ENCODE assay signal across 20 cellular contexts in the genomic region with DNA sequence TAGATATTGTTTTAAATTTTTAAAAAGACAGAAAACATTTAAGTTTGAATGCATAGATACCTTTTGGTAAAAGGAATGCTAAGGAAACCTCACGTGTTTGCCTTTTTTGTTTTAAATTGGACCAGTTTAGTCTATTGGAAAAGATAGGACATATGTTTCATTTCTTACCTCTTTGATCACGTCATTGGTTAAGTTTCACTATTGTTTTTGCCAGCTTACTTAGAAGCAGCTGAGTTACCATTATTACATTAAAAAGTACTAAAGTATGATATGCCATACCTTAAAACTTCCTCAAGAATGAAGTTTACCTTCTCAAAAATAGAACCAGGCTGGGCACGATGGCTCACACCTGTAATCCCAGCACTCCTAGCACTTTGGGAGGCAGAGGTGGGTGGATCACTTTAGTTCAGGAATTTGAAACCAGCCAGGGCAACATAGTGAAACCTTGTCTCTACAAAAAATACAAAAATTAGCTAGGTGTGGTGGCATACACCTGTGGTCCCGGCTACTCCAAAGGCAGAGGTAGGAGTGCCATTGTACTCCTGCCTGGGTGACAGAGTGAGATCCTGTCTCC.
"Had no signal": no experiment of that assay in that cellular context is flagged by ENCODE, and none has a peak within 500 bp of the region (broad histone marks: within the 10 kb centered on the region; RNA-seq: fewer than 3 reads in every experiment).

No MANE protein-coding gene starts in this region.

- H3K27me3 ChIP-seq: esophagus squamous epithelium, heart right ventricle, neutrophil, thyroid gland had no signal

- H3K4me3 ChIP-seq: esophagus squamous epithelium, heart right ventricle, thyroid gland had no signal

- DNase-seq: activated CD4-positive, CD25-positive, alpha-beta regulatory T cell treated with anti-CD3 and anti-CD28 coated beads, Interleukin-2, amount 50 U/mL, for 72 hours; activated CD8-positive, alpha-beta memory T cell treated with anti-CD3 and anti-CD28 coated beads for 24 hours; activated CD8-positive, alpha-beta memory T cell treated with anti-CD3 and anti-CD28 coated beads, Interleukin-2, amount 50 U/mL, for 48 hours; activated effector memory CD4-positive, alpha-beta T cell treated with Interleukin-2 at 50 U/mL for 16 hours; activated naive CD4-positive, alpha-beta T cell treated with anti-CD3 and anti-CD28 coated beads, Interleukin-2, amount 10 ng/mL, durations not matched to agents 7 days and 5 days; activated naive CD8-positive, alpha-beta T cell treated with anti-CD3 and anti-CD28 coated beads, Interleukin-2, amount 50 U/mL, for 24 hours; activated T-cell treated with anti-CD3 and anti-CD28 coated beads, Interleukin-2, amount 50 U/mL, for 48 hours; aorta; cortex of kidney; effector CD4-positive, alpha-beta T cell; esophagus squamous epithelium; kidney glomerular epithelial cell; left ventricle myocardium superior; mesenchymal stem cell; stimulated activated CD8-positive, alpha-beta memory T cell treated with anti-CD3 and anti-CD28 coated beads, Interleukin-4, amount 100 ng/mL, for 48 hours; stimulated activated naive CD4-positive, alpha-beta T cell; thyroid gland had no signal

- H3K27ac ChIP-seq: neutrophil had no signal

- ATAC-seq: activated naive CD8-positive, alpha-beta T cell treated with anti-CD3 and anti-CD28 coated beads, Interleukin-2, amount 50 U/mL, for 24 hours; left ventricle myocardium superior; natural killer cell treated with Interleukin-12 subunit alpha and Interleukin-12 subunit beta and Interleukin-15 and Interleukin-18, amount 100 ng/mL, for 72 hours had no signal

- H3K36me3 ChIP-seq: esophagus squamous epithelium, heart right ventricle, neutrophil, thyroid gland had no signal

- H3K9me3 ChIP-seq: esophagus squamous epithelium, heart right ventricle, neutrophil, thyroid gland had no signal
